In genomic region chr14:85959063-85959462, GRCh38 we compare ENCODE assay signal across 7 cellular contexts.
"Had no signal": no experiment of that assay in that cellular context is flagged by ENCODE, and none has a peak within 500 bp of the region (broad histone marks: within the 10 kb centered on the region; RNA-seq: fewer than 3 reads in every experiment).

No MANE protein-coding gene starts in this region.

- H3K4me3 ChIP-seq: K562 had no signal

- DNase-seq: KBM-7, KG1 had no signal

- H3K9ac ChIP-seq: KMS-11 had no signal

- H3K4me3 Mint-ChIP-seq: IgD-negative memory B cell had no signal

- H3K27ac Mint-ChIP-seq: IgD-negative memory B cell had no signal

- H3K9me3 Mint-ChIP-seq: IgD-negative memory B cell had no signal

- ATAC-seq: K562 had no signal

- H3K4me2 ChIP-seq: KMS-11 had no signal

- FAIRE-seq: HTR-8/SVneo, K562 had no signal

- H3K27ac ChIP-seq: HL-60, KMS-11 had no signal
